ENCODE assay signal across 26 cellular contexts in the genomic region with DNA sequence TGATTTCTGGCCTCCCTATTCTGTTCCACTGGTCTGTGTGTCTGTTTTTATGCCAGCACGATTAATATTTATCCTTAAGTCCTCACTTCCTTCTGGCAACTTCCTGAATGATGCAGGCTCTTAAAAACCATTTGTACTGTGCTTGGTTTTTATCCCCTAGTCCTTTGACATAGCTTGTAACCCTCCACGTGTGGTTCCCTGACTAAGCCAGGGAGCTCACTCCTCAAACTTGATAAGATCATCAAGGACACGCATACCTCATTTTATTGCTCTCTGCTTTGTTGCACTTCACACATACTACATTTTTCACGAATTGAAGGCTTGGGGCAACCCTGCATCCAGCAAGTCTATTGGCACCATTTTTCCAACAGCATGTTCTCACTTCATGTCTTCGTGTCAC.
"Had no signal": no experiment of that assay in that cellular context is flagged by ENCODE, and none has a peak within 500 bp of the region (broad histone marks: within the 10 kb centered on the region; RNA-seq: fewer than 3 reads in every experiment).

No MANE protein-coding gene starts in this region.

- H3K4me3 ChIP-seq: esophagus muscularis mucosa, heart right ventricle, left lung, lower lobe of right lung, neural progenitor cell, right atrium auricular region, tibial nerve had no signal

- H3K4me2 ChIP-seq: neural progenitor cell had no signal

- H3K9ac ChIP-seq: neural progenitor cell had no signal

- ATAC-seq: activated CD8-positive, alpha-beta T cell treated with anti-CD3 and anti-CD28 coated beads for 36 hours; activated naive CD4-positive, alpha-beta T cell treated with anti-CD3 and anti-CD28 coated beads, Interleukin-2, amount 50 U/mL, for 72 hours; activated T-cell treated with anti-CD3 and anti-CD28 coated beads, Interleukin-2, amount 50 U/mL, for 4 hours; activated T-helper 17 cell treated with anti-CD3 and anti-CD28 coated beads, Interleukin-2, amount 50 U/mL, for 72 hours; heart right ventricle; left lung; lower lobe of right lung; naive thymus-derived CD8-positive, alpha-beta T cell had no signal

- FAIRE-seq: bronchial epithelial cell, TTC549, urothelium cell line had no signal

- H3K36me3 ChIP-seq: esophagus muscularis mucosa, heart right ventricle, left lung, lower lobe of right lung, neural progenitor cell, right atrium auricular region, tibial nerve, WERI-Rb-1 had no signal

- H3K27me3 ChIP-seq: esophagus muscularis mucosa, left lung, neural progenitor cell, right atrium auricular region, tibial nerve had no signal

- H3K4me1 ChIP-seq: heart right ventricle, left lung, neural progenitor cell, right atrium auricular region had no signal

- H3K27ac ChIP-seq: esophagus muscularis mucosa, heart right ventricle, left lung, lower lobe of right lung, neural progenitor cell, right atrium auricular region, tibial nerve, WERI-Rb-1 had no signal

- H2AFZ ChIP-seq: neural progenitor cell had no signal

- DNase-seq: activated CD4-positive, alpha-beta T cell treated with anti-CD3 and anti-CD28 coated beads, Interleukin-2, amount 50 U/mL, for 1 hour; activated CD4-positive, CD25-positive, alpha-beta regulatory T cell treated with anti-CD3 and anti-CD28 coated beads, Interleukin-2, amount 50 U/mL, for 72 hours; activated CD8-positive, alpha-beta T cell treated with anti-CD3 and anti-CD28 coated beads for 36 hours; activated naive CD4-positive, alpha-beta T cell; activated T-cell treated with anti-CD3 and anti-CD28 coated beads, Interleukin-2, amount 50 U/mL, for 4 hours; anterior cingulate cortex; endodermal cell; foreskin melanocyte; heart right ventricle; left lung; lower lobe of right lung; mesenchymal stem cell; naive thymus-derived CD8-positive, alpha-beta T cell; occipital lobe; stimulated activated CD4-positive, alpha-beta T cell treated with anti-CD3 and anti-CD28 coated beads, Interleukin-2, amount 100 ng/mL, for 48 hours; stimulated activated naive CD4-positive, alpha-beta T cell treated with Interleukin-2 at 50 U/mL for 16 hours; WERI-Rb-1 had no signal
